ENCODE assay signal across 29 cellular contexts in genomic region chrX:44906542-44906941, GRCh38. TPM values are rescaled to one million over a fixed set of nuclear protein-coding genes. Genes with fewer than 3 reads are reported as not detected.
DNase-seq lines count a peak whose midpoint lies in the region; ATAC-seq, FAIRE-seq and TF ChIP-seq lines count a peak whose summit lies in the region.
"Had no signal": no experiment of that assay in that cellular context is flagged by ENCODE, and none has a peak within 500 bp of the region (broad histone marks: within the 10 kb centered on the region; RNA-seq: fewer than 3 reads in every experiment).

No MANE protein-coding gene starts in this region.

- no peak for TF ChIP-seq EP300 in GM12878 (IDR thresholded peaks at IDR 0.05; ENCODE audit: borderline replicate concordance in 1 of 2, control insufficient read depth in 1 of 2, low read depth in 2 of 2, low read length in 2 of 2)

- peaks cover 54% of the 10 kb centered on the region for H3K4me1 Mint-ChIP-seq in activated naive CD8-positive, alpha-beta T cell (ENCODE audit: low read depth)
- H3K4me1 Mint-ChIP-seq in activated naive CD8-positive, alpha-beta T cell treated with anti-CD3 and anti-CD28 coated beads for 36 hours: peaks cover 31% of the 10 kb centered on the region
- H3K4me1 Mint-ChIP-seq in stimulated activated naive B cell treated with anti-CD40 and anti-IgM and Interleukin-4, amounts not matched to agents 10 μg/mL and 1 μg/mL and 100 μg/mL, for 72 hours: peaks cover 43 to 45% of the 10 kb centered on the region in 2 donors
- peaks cover 30% of the 10 kb centered on the region for H3K4me1 Mint-ChIP-seq in osteocyte (ENCODE audit: unreplicated experiment)

- TF ChIP-seq POLR2A in GM12878 (IDR thresholded peaks at IDR 0.05; ENCODE audit: low read depth, low read length): no peak

- H3K27me3 ChIP-seq in GM12878 (replicated peaks in 1 of 2; ENCODE audit: control insufficient read depth in 2 of 2, insufficient read depth in 2 of 2, low read length in 1 of 2): no peaks in the 10 kb centered on the region
- H3K27me3 ChIP-seq: ascending aorta, esophagus muscularis mucosa, gastroesophageal sphincter, uterus had no signal

- peaks cover 89% of the 10 kb centered on the region for H3K79me2 ChIP-seq in GM12878 (ENCODE audit: control insufficient read depth, insufficient read depth, low read length)

- no TSS peak for BruUV-seq in GM12878 (replicated peaks; lab: Mats Ljungman, UMichigan)

- peak; percentile 35 for ATAC-seq in HG02852 (IDR thresholded peaks at IDR 0.05; ENCODE audit: unreplicated experiment)
- ATAC-seq in GM12878: peak; percentile 24
- peak in 1 of 2 donors; percentile 30 for ATAC-seq in stimulated activated naive B cell treated with anti-CD40 and anti-IgM and Interleukin-4, amounts not matched to agents 10 μg/mL and 1 μg/mL and 100 μg/mL, for 72 hours (replicated peaks)
- no peak for ATAC-seq in GM18861 (IDR thresholded peaks at IDR 0.05; ENCODE audit: unreplicated experiment)
- no peak for ATAC-seq in GM21528 (IDR thresholded peaks at IDR 0.05; ENCODE audit: low FRiP score, unreplicated experiment)
- ATAC-seq: gastroesophageal sphincter, psoas muscle, SK-N-SH treated with all-trans-retinoic acid at 6 μM for 48 hours had no signal

- no peak for DNase-seq in activated naive CD8-positive, alpha-beta T cell treated with anti-CD3 and anti-CD28 coated beads for 36 hours
- DNase-seq in GM12878 (ENCODE audit: low read depth, low spot score) (no peak), osteocyte (ENCODE audit: extremely low spot score, unreplicated experiment) (no peak)
- no peak for DNase-seq in stimulated activated naive B cell treated with anti-CD40 and anti-IgM and Interleukin-4, amounts not matched to agents 10 μg/mL and 1 μg/mL and 100 μg/mL, for 72 hours
- DNase-seq: activated CD4-positive, alpha-beta T cell treated with anti-CD3 and anti-CD28 coated beads for 4 hours; activated naive CD4-positive, alpha-beta T cell; C1 segment of cervical spinal cord; cerebellar nuclear complex; DMS 273 treated with DMSO at 0.1 percent for 48 hours; effector CD4-positive, alpha-beta T cell; H7; mesenchymal stem cell; MM.1S; NCI-H1694; nephron progenitor cell; psoas muscle; stimulated activated CD4-positive, alpha-beta T cell treated with anti-CD3 and anti-CD28 coated beads, Interleukin-4, amount 100 ng/mL, for 1 hour; uterus had no signal

- peak overlapping the region; percentile 41 for H3K9ac ChIP-seq in GM12878 (ENCODE audit: control insufficient read depth, insufficient read depth, low read length)

- peaks cover 2% of the 10 kb centered on the region; the same call in 2 of the 3 replicates for H3K9me3 ChIP-seq in GM12878 (replicated peaks; ENCODE audit: control insufficient read depth, insufficient read depth, low read length)
- H3K9me3 ChIP-seq: esophagus muscularis mucosa, gastroesophageal sphincter had no signal

- SMC1A ChIA-PET in GM12878 (lab: Charles Lee; ENCODE audit: uncharacterized antibody, unreplicated experiment): interaction anchor here (0.8 to 3.8 kb wide), 10 partner anchors 8 to 164 kb away, joined by 3 to 39 read pairs (median 4); partner anchors contain the start of gene KDM6A

- peaks cover 6% of the 10 kb centered on the region for H3K36me3 Mint-ChIP-seq in activated naive CD8-positive, alpha-beta T cell
- peaks cover 21% of the 10 kb centered on the region for H3K36me3 Mint-ChIP-seq in activated naive CD8-positive, alpha-beta T cell treated with anti-CD3 and anti-CD28 coated beads for 36 hours
- H3K36me3 Mint-ChIP-seq in stimulated activated naive B cell treated with anti-CD40 and anti-IgM and Interleukin-4, amounts not matched to agents 10 μg/mL and 1 μg/mL and 100 μg/mL, for 72 hours: peaks cover 0 to 11% of the 10 kb centered on the region in 2 donors
- H3K36me3 Mint-ChIP-seq in osteocyte (ENCODE audit: unreplicated experiment): no peaks in the 10 kb centered on the region

- intact Hi-C loops in GM12878 (cut with micrococcal nuclease; ENCODE audit: unreplicated experiment): loop anchor here (10.0 kb wide), 1 partner anchor 168 kb away; no protein-coding TSS in a partner anchor

- H3K4me3 Mint-ChIP-seq in activated naive CD8-positive, alpha-beta T cell: no peak overlapping the region
- no peak overlapping the region for H3K4me3 Mint-ChIP-seq in activated naive CD8-positive, alpha-beta T cell treated with anti-CD3 and anti-CD28 coated beads for 36 hours
- H3K4me3 Mint-ChIP-seq in stimulated activated naive B cell treated with anti-CD40 and anti-IgM and Interleukin-4, amounts not matched to agents 10 μg/mL and 1 μg/mL and 100 μg/mL, for 72 hours: peak overlapping the region; percentile 39 to 48
- H3K4me3 Mint-ChIP-seq in osteocyte (ENCODE audit: unreplicated experiment): no peak overlapping the region
- H3K4me3 Mint-ChIP-seq: nephron progenitor cell had no signal

- H4K20me1 ChIP-seq in GM12878 (ENCODE audit: control insufficient read depth, insufficient read depth): no peaks in the 10 kb centered on the region

- in situ Hi-C loops in GM12878 (cut with MboI): no loop called here

- 0% methylated on average over 6 of the region's 6 CpGs for WGBS in GM12878 (ENCODE audit: insufficient coverage, insufficient replicate concordance, low lambda C conversion rate, missing lambda C conversion rate)

- peaks cover 42% of the 10 kb centered on the region for H3K4me1 ChIP-seq in GM12878 (ENCODE audit: control insufficient read depth, insufficient read depth, low read length)
- H3K4me1 ChIP-seq: uterus had no signal

- H3K4me3 ChIP-seq in GM12878: peak overlapping the region; percentile 52; the same call in 1 of the 2 replicates
- H3K4me3 ChIP-seq: ascending aorta, esophagus muscularis mucosa, gastroesophageal sphincter, psoas muscle, uterus had no signal

- POLR2A ChIA-PET in GM12878 (lab: Charles Lee): interaction anchor here (0.6 to 3.7 kb wide), 5 partner anchors 8 to 34 kb away, joined by 3 to 17 read pairs (median 10); partner anchors contain the start of gene KDM6A

- peak overlapping the region; percentile 73 for H3K27ac ChIP-seq in GM12878 (ENCODE audit: control insufficient read depth, insufficient read depth)
- H3K27ac ChIP-seq: ascending aorta, esophagus muscularis mucosa, gastroesophageal sphincter, uterus had no signal

- H3K9me3 Mint-ChIP-seq in activated naive CD8-positive, alpha-beta T cell (ENCODE audit: low read depth): peaks cover 6% of the 10 kb centered on the region
- peaks cover 17% of the 10 kb centered on the region for H3K9me3 Mint-ChIP-seq in activated naive CD8-positive, alpha-beta T cell treated with anti-CD3 and anti-CD28 coated beads for 36 hours
- H3K9me3 Mint-ChIP-seq in stimulated activated naive B cell treated with anti-CD40 and anti-IgM and Interleukin-4, amounts not matched to agents 10 μg/mL and 1 μg/mL and 100 μg/mL, for 72 hours: peaks cover 1 to 6% of the 10 kb centered on the region in 2 donors
- H3K9me3 Mint-ChIP-seq in osteocyte (ENCODE audit: unreplicated experiment): peaks cover 28% of the 10 kb centered on the region

- CTCF ChIA-PET in GM12878 (lab: Yijun Ruan, JAX): interaction anchor here (0.9 to 1.5 kb wide), 3 partner anchors 8 to 65 kb away, joined by 3 to 6 read pairs (median 4); no protein-coding TSS in a partner anchor

- no peak for TF ChIP-seq CTCF in GM12878 (IDR thresholded peaks at IDR 0.05 in 2 of 3, conservative IDR thresholded peaks at IDR 0.05 in 1 of 3; ENCODE audit: control insufficient read depth in 2 of 3, extremely low read depth in 1 of 3, insufficient read depth in 1 of 3, low read depth in 3 of 3, low read length in 3 of 3)
- no peak for TF ChIP-seq CTCF in osteocyte (IDR thresholded peaks at IDR 0.05)

- TF ChIP-seq RAD21 in GM12878 (IDR thresholded peaks at IDR 0.05; ENCODE audit: insufficient read depth, low read depth, low read length): no peak

- peak overlapping the region; percentile 89 for H3K4me2 ChIP-seq in GM12878 (ENCODE audit: control insufficient read depth, insufficient read depth)

- no peaks in the 10 kb centered on the region for H3K36me3 ChIP-seq in GM12878 (ENCODE audit: control insufficient read depth in 2 of 2, insufficient read depth in 2 of 2, low read length in 1 of 2)
- H3K36me3 ChIP-seq: ascending aorta, esophagus muscularis mucosa, gastroesophageal sphincter, uterus had no signal

- peak overlapping the region; percentile 73 for H3K27ac Mint-ChIP-seq in activated naive CD8-positive, alpha-beta T cell
- no peak overlapping the region for H3K27ac Mint-ChIP-seq in activated naive CD8-positive, alpha-beta T cell treated with anti-CD3 and anti-CD28 coated beads for 36 hours
- peak overlapping the region; percentile 60 for H3K27ac Mint-ChIP-seq in stimulated activated naive B cell treated with anti-CD40 and anti-IgM and Interleukin-4, amounts not matched to agents 10 μg/mL and 1 μg/mL and 100 μg/mL, for 72 hours
- no peak overlapping the region for H3K27ac Mint-ChIP-seq in osteocyte (ENCODE audit: unreplicated experiment)
- H3K27ac Mint-ChIP-seq: nephron progenitor cell had no signal

- no peak for FAIRE-seq in GM12878 (lab: Jason Lieb, UNC)
- FAIRE-seq: A204.1, G401.6, TTC549 had no signal

- no peaks in the 10 kb centered on the region for H3K27me3 Mint-ChIP-seq in activated naive CD8-positive, alpha-beta T cell
- no peaks in the 10 kb centered on the region for H3K27me3 Mint-ChIP-seq in activated naive CD8-positive, alpha-beta T cell treated with anti-CD3 and anti-CD28 coated beads for 36 hours
- no peaks in the 10 kb centered on the region for H3K27me3 Mint-ChIP-seq in stimulated activated naive B cell treated with anti-CD40 and anti-IgM and Interleukin-4, amounts not matched to agents 10 μg/mL and 1 μg/mL and 100 μg/mL, for 72 hours
- no peaks in the 10 kb centered on the region for H3K27me3 Mint-ChIP-seq in osteocyte (ENCODE audit: unreplicated experiment)

- RAD21 ChIA-PET in GM12878 (lab: Charles Lee; ENCODE audit: unreplicated experiment): interaction anchor here (2.0 to 4.2 kb wide), 3 partner anchors 8 to 164 kb away, joined by 5 to 50 read pairs (median 20); partner anchors contain the start of gene KDM6A

- H2AFZ ChIP-seq in GM12878 (ENCODE audit: control insufficient read depth, low read depth, low read length): no peak overlapping the region

RNA-seq across cellular contexts. Expression of gene KDM6A, which starts 33.6 kb away (rescaled TPM):
- 10 to 100 TPM; 15.8 to 17.4 TPM for total RNA-seq in activated naive CD8-positive, alpha-beta T cell treated with anti-CD3 and anti-CD28 coated beads for 36 hours
- 165 and 171 TPM in 2 replicates for total RNA-seq in GM12878 (2013; cell fraction: nucleolus; rRNA removed)
- total RNA-seq in GM12878 (2014; rRNA removed): 22.1 and 22.8 TPM in 2 replicates
- total RNA-seq in GM12878 (2014; rRNA removed; fragmentation: Illumina TruSeq; extraction: Trizol): 27.1 and 29.0 TPM in 2 replicates
- 21.0 and 26.8 TPM in 2 replicates for total RNA-seq in GM12878 (2021)
- polyA plus RNA-seq in GM12878 (2011; ENCODE audit: low read depth): 12.8 TPM
- polyA plus RNA-seq in GM12878 (2011; rRNA removed): 28.5 and 34.9 TPM in 2 replicates
- 20.3 and 22.7 TPM in 2 replicates for polyA plus RNA-seq in GM12878 (2011; cell fraction: cytosol; rRNA removed)
- 32.6 and 43.8 TPM in 2 replicates for polyA plus RNA-seq in GM12878 (2011; cell fraction: nucleus; rRNA removed)
- 17.5 and 17.7 TPM in 2 replicates for polyA plus RNA-seq in GM12878 (2012)
- polyA plus RNA-seq in GM12878 (2014; fragmentation: Illumina TruSeq; extraction: Trizol): 22.8 and 26.2 TPM in 2 replicates
- polyA plus RNA-seq in GM12878 (2014; fragmentation: Nextera tagmentation; extraction: Ambion mirVana): 1 to 10 TPM; 7.9 to 8.9 TPM
- polyA plus RNA-seq in GM12878 (2014; rRNA removed): 13.2 and 18.0 TPM in 2 replicates
- 10 to 100 TPM; 13.3 to 14.2 TPM for polyA plus RNA-seq in GM12878 (2016; fragmentation: Nextera tagmentation; extraction: Ambion mirVana)
- 77.5 and 90.0 TPM in 2 replicates for polyA minus RNA-seq in GM12878 (2011; rRNA and poly(A)+ RNA removed)
- polyA minus RNA-seq in GM12878 (2011; cell fraction: cytosol; rRNA and poly(A)+ RNA removed): 15.4 and 22.4 TPM in 2 replicates
- polyA minus RNA-seq in GM12878 (2011; cell fraction: nucleus; rRNA and poly(A)+ RNA removed): 53.2 and 73.2 TPM in 2 replicates
- total RNA-seq in osteocyte: 17.6 and 20.3 TPM in 2 replicates

Comparison
In these comparisons a context has a peak if more than half of its experiments do, and no peak if none do; other contexts are left out.
1. H3K27ac Mint-ChIP-seq: peak in activated naive CD8-positive, alpha-beta T cell (single experiment) and stimulated activated naive B cell treated with anti-CD40 and anti-IgM and Interleukin-4, amounts not matched to agents 10 μg/mL and 1 μg/mL and 100 μg/mL, for 72 hours (single experiment); none in activated naive CD8-positive, alpha-beta T cell treated with anti-CD3 and anti-CD28 coated beads for 36 hours (single experiment) and osteocyte (single experiment).
2. H3K4me3 Mint-ChIP-seq: peak in stimulated activated naive B cell treated with anti-CD40 and anti-IgM and Interleukin-4, amounts not matched to agents 10 μg/mL and 1 μg/mL and 100 μg/mL, for 72 hours (2 of 2); none in activated naive CD8-positive, alpha-beta T cell (single experiment), activated naive CD8-positive, alpha-beta T cell treated with anti-CD3 and anti-CD28 coated beads for 36 hours (single experiment) and osteocyte (single experiment).
3. ATAC-seq: peak in HG02852 (single experiment) and GM12878 (single experiment); none in GM18861 (single experiment) and GM21528 (single experiment).